Comparison of ENCODE assay signal across 19 cellular contexts in genomic region chr7:85489498-85489897, GRCh38.
DNase-seq lines count a peak whose midpoint lies in the region; ATAC-seq and TF ChIP-seq lines count a peak whose summit lies in the region.
"Had no signal": no experiment of that assay in that cellular context is flagged by ENCODE, and none has a peak within 500 bp of the region (broad histone marks: within the 10 kb centered on the region; RNA-seq: fewer than 3 reads in every experiment).

No MANE protein-coding gene starts in this region.

- H3K27ac ChIP-seq in AG04450 (ENCODE audit: low read depth, low read length): no peak overlapping the region
- H3K27ac ChIP-seq in upper lobe of right lung: no peak overlapping the region
- H3K27ac ChIP-seq: coronary artery, stomach had no signal

- TF ChIP-seq CTCF in AG04450 (IDR thresholded peaks at IDR 0.05; ENCODE audit: low read depth, low read length) (no peak), fibroblast of the aortic adventitia (IDR thresholded peaks at IDR 0.05; ENCODE audit: insufficient read depth, low read length) (no peak), upper lobe of right lung (IDR thresholded peaks at IDR 0.05) (no peak)

- peaks cover 4% of the 10 kb centered on the region for H3K9me3 Mint-ChIP-seq in activated CD4-positive, alpha-beta memory T cell treated with anti-CD3 and anti-CD28 coated beads, Interleukin-2, amount 10 ng/mL, durations not matched to agents 7 days and 5 days
- H3K9me3 Mint-ChIP-seq: activated naive CD8-positive, alpha-beta T cell treated with anti-CD3 and anti-CD28 coated beads, Interleukin-2, amount 10 ng/mL, durations not matched to agents 7 days and 5 days had no signal

- H3K4me1 ChIP-seq in upper lobe of right lung: no peaks in the 10 kb centered on the region
- H3K4me1 ChIP-seq: stomach had no signal

- H3K27me3 ChIP-seq in AG04450 (ENCODE audit: control insufficient read depth, insufficient read depth, low read length) (no peaks in the 10 kb centered on the region), upper lobe of right lung (no peaks in the 10 kb centered on the region)
- H3K27me3 ChIP-seq: stomach had no signal

- CTCF ChIA-PET in AG04450 (lab: Charles Lee): interaction anchor here (1.6 kb wide), 1 partner anchor 65 kb away, joined by 4 read pairs; no protein-coding TSS in a partner anchor
- CTCF ChIA-PET in activated CD4-positive, alpha-beta memory T cell treated with anti-CD3 and anti-CD28 coated beads, Interleukin-2, amount 10 ng/mL, durations not matched to agents 7 days and 5 days (lab: Charles Lee): no interaction called here

- DNase-seq in AG04450 (ENCODE audit: low read depth, low spot score) (peak; percentile 57), HCEC 1CT (peak; percentile 90), fibroblast of the aortic adventitia (ENCODE audit: low read depth) (peak; percentile 92), upper lobe of right lung (no peak), foreskin melanocyte (no peak)
- DNase-seq in activated CD4-positive, alpha-beta memory T cell treated with anti-CD3 and anti-CD28 coated beads, Interleukin-2, amount 10 ng/mL, durations not matched to agents 7 days and 5 days: no peak
- DNase-seq: activated CD4-positive, alpha-beta T cell treated with anti-CD3 and anti-CD28 coated beads for 36 hours; activated naive CD8-positive, alpha-beta T cell treated with anti-CD3 and anti-CD28 coated beads, Interleukin-2, amount 10 ng/mL, durations not matched to agents 7 days and 5 days; activated T-cell treated with anti-CD3 and anti-CD28 coated beads for 4 hours; H7; NCI-H146; NCI-H524; occipital lobe; stomach; T-helper 17 cell had no signal

- no peak overlapping the region for H3K4me3 Mint-ChIP-seq in activated CD4-positive, alpha-beta memory T cell treated with anti-CD3 and anti-CD28 coated beads, Interleukin-2, amount 10 ng/mL, durations not matched to agents 7 days and 5 days
- H3K4me3 Mint-ChIP-seq: activated CD4-positive, alpha-beta T cell treated with anti-CD3 and anti-CD28 coated beads for 36 hours; activated naive CD8-positive, alpha-beta T cell treated with anti-CD3 and anti-CD28 coated beads, Interleukin-2, amount 10 ng/mL, durations not matched to agents 7 days and 5 days; T-helper 17 cell had no signal

- intact Hi-C loops in upper lobe of right lung (cut with DNase I): no loop called here

- peak; percentile 75 for ATAC-seq in SK-N-SH treated with all-trans-retinoic acid at 6 μM for 48 hours
- ATAC-seq in upper lobe of right lung: no peak
- no peak for ATAC-seq in HG02885 (IDR thresholded peaks at IDR 0.05; ENCODE audit: poor library complexity, unreplicated experiment)
- ATAC-seq: activated CD4-positive, alpha-beta T cell treated with anti-CD3 and anti-CD28 coated beads for 36 hours; Panc1; T-helper 17 cell had no signal

- no peaks in the 10 kb centered on the region for H3K36me3 ChIP-seq in upper lobe of right lung
- H3K36me3 ChIP-seq: stomach had no signal

- H3K36me3 Mint-ChIP-seq in activated CD4-positive, alpha-beta memory T cell treated with anti-CD3 and anti-CD28 coated beads, Interleukin-2, amount 10 ng/mL, durations not matched to agents 7 days and 5 days (ENCODE audit: low read depth): no peaks in the 10 kb centered on the region
- H3K36me3 Mint-ChIP-seq: activated naive CD8-positive, alpha-beta T cell treated with anti-CD3 and anti-CD28 coated beads, Interleukin-2, amount 10 ng/mL, durations not matched to agents 7 days and 5 days had no signal

- H3K9me3 ChIP-seq in AG04450 (ENCODE audit: control insufficient read depth, insufficient read depth, low read length) (no peaks in the 10 kb centered on the region), upper lobe of right lung (no peaks in the 10 kb centered on the region)
- H3K9me3 ChIP-seq: stomach had no signal

- no peaks in the 10 kb centered on the region for H3K4me1 Mint-ChIP-seq in activated CD4-positive, alpha-beta memory T cell treated with anti-CD3 and anti-CD28 coated beads, Interleukin-2, amount 10 ng/mL, durations not matched to agents 7 days and 5 days
- H3K4me1 Mint-ChIP-seq: activated CD4-positive, alpha-beta T cell treated with anti-CD3 and anti-CD28 coated beads for 36 hours; activated naive CD8-positive, alpha-beta T cell treated with anti-CD3 and anti-CD28 coated beads, Interleukin-2, amount 10 ng/mL, durations not matched to agents 7 days and 5 days; T-helper 17 cell had no signal

- no peak overlapping the region for H3K27ac Mint-ChIP-seq in activated CD4-positive, alpha-beta memory T cell treated with anti-CD3 and anti-CD28 coated beads, Interleukin-2, amount 10 ng/mL, durations not matched to agents 7 days and 5 days
- H3K27ac Mint-ChIP-seq: activated CD4-positive, alpha-beta T cell treated with anti-CD3 and anti-CD28 coated beads for 36 hours; activated naive CD8-positive, alpha-beta T cell treated with anti-CD3 and anti-CD28 coated beads, Interleukin-2, amount 10 ng/mL, durations not matched to agents 7 days and 5 days; T-helper 17 cell had no signal

- no peak overlapping the region for H3K4me3 ChIP-seq in AG04450 (ENCODE audit: low read depth, low read length)
- no peak overlapping the region for H3K4me3 ChIP-seq in fibroblast of the aortic adventitia (ENCODE audit: low read depth, low read length)
- H3K4me3 ChIP-seq in upper lobe of right lung: no peak overlapping the region
- H3K4me3 ChIP-seq: coronary artery, stomach had no signal

- no peaks in the 10 kb centered on the region for H3K27me3 Mint-ChIP-seq in activated CD4-positive, alpha-beta memory T cell treated with anti-CD3 and anti-CD28 coated beads, Interleukin-2, amount 10 ng/mL, durations not matched to agents 7 days and 5 days
- H3K27me3 Mint-ChIP-seq: activated CD4-positive, alpha-beta T cell treated with anti-CD3 and anti-CD28 coated beads for 36 hours; T-helper 17 cell had no signal

- POLR2A ChIA-PET in AG04450 (lab: Yijun Ruan, JAX): interaction anchor here (1.6 kb wide), 1 partner anchor 19 kb away, joined by 6 read pairs; no protein-coding TSS in a partner anchor
- POLR2A ChIA-PET in activated CD4-positive, alpha-beta memory T cell treated with anti-CD3 and anti-CD28 coated beads, Interleukin-2, amount 10 ng/mL, durations not matched to agents 7 days and 5 days (lab: Charles Lee): no interaction called here

TF ChIP-seq in SK-N-SH treated with all-trans-retinoic acid at 6 μM for 48 hours, 23 proteins besides CTCF, POLR2A, EP300 and RAD21:
- TF ChIP-seq ESRRG (CRISPR knock-in tag; IDR thresholded peaks at IDR 0.05): no peak
- peak; percentile 64; the same call in 1 of the 2 replicates for TF ChIP-seq PATZ1 (CRISPR knock-in tag; IDR thresholded peaks at IDR 0.05; ENCODE audit: borderline replicate concordance)
- no peak for TF ChIP-seq ZNF70 (CRISPR knock-in tag; IDR thresholded peaks at IDR 0.05)
- 0 out of 2 replicates have a peak, but pooled peaks have one; percentile 40 for TF ChIP-seq ISL1 (CRISPR knock-in tag; IDR thresholded peaks at IDR 0.05)
TF ChIP-seq in SK-N-SH treated with all-trans-retinoic acid at 6 μM for 48 hours: peak in this region for 2.

Comparison
In these comparisons a context has a peak if more than half of its experiments do, and no peak if none do; other contexts are left out.
1. DNase-seq: peak in AG04450 (single experiment), HCEC 1CT (single experiment) and fibroblast of the aortic adventitia (single experiment); none in activated CD4-positive, alpha-beta memory T cell treated with anti-CD3 and anti-CD28 coated beads, Interleukin-2, amount 10 ng/mL, durations not matched to agents 7 days and 5 days (single experiment), upper lobe of right lung (single experiment) and foreskin melanocyte (single experiment).